In the genomic region with DNA sequence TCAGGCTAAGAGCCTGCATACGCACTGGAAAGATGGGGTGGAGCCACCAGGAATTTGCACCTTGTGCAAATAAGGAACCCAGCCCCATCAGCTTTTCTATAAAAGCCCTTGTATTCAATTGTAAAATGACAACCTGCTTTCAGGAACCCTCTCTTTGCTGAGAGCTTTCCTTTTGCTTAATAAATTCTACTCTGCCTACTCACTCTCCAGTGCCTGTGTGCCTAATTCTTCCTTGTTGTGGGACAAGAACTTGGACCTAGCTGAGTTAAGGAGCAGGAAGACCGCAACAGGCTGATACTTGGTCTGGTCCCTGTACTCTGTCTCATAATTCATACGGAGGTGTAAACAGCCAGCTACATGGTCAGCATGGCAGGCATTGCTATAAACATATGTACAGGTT, we compare ENCODE assay signal across 27 cellular contexts.
"Had no signal": no experiment of that assay in that cellular context is flagged by ENCODE, and none has a peak within 500 bp of the region (broad histone marks: within the 10 kb centered on the region; RNA-seq: fewer than 3 reads in every experiment).

No MANE protein-coding gene starts in this region.

- H3K27me3 ChIP-seq: neutrophil, pancreas, right lobe of liver, sigmoid colon, stomach, thyroid gland, tibial nerve, upper lobe of right lung, uterus had no signal

- H3K27ac Mint-ChIP-seq: naive thymus-derived CD4-positive, alpha-beta T cell; natural killer cell; nephron progenitor cell; stimulated activated effector memory CD8-positive, alpha-beta T cell treated with anti-CD3 and anti-CD28 coated beads, Interleukin-12 subunit alpha, Interleukin-12 subunit beta, amount 100 ng/mL, for 72 hours; stimulated activated naive B cell treated with anti-CD40 and anti-IgM and Interleukin-4, amounts not matched to agents 10 μg/mL and 1 μg/mL and 100 μg/mL, for 72 hours; stimulated activated naive CD8-positive, alpha-beta T cell treated with anti-CD3 and anti-CD28 coated beads, Interleukin-15, Interleukin-2, amounts not matched to agents 100 ng/mL and 50 ng/mL, for 24 hours had no signal

- H3K4me1 ChIP-seq: pancreas, psoas muscle, right lobe of liver, sigmoid colon, stomach, thyroid gland, tibial nerve, upper lobe of right lung, uterus had no signal

- H3K36me3 Mint-ChIP-seq: naive thymus-derived CD4-positive, alpha-beta T cell; natural killer cell; stimulated activated effector memory CD8-positive, alpha-beta T cell treated with anti-CD3 and anti-CD28 coated beads, Interleukin-12 subunit alpha, Interleukin-12 subunit beta, amount 100 ng/mL, for 72 hours; stimulated activated naive B cell treated with anti-CD40 and anti-IgM and Interleukin-4, amounts not matched to agents 10 μg/mL and 1 μg/mL and 100 μg/mL, for 72 hours had no signal

- H3K4me3 ChIP-seq: pancreas, psoas muscle, right lobe of liver, sigmoid colon, stomach, thoracic aorta, thyroid gland, tibial nerve, upper lobe of right lung, uterus had no signal

- H3K9me3 Mint-ChIP-seq: natural killer cell; stimulated activated effector memory CD8-positive, alpha-beta T cell treated with anti-CD3 and anti-CD28 coated beads, Interleukin-12 subunit alpha, Interleukin-12 subunit beta, amount 100 ng/mL, for 72 hours; stimulated activated naive CD8-positive, alpha-beta T cell treated with anti-CD3 and anti-CD28 coated beads, Interleukin-15, Interleukin-2, amounts not matched to agents 100 ng/mL and 50 ng/mL, for 24 hours had no signal

- H3K9me3 ChIP-seq: neutrophil, pancreas, right lobe of liver, sigmoid colon, thoracic aorta, thyroid gland, tibial nerve, upper lobe of right lung, uterus had no signal

- H3K4me1 Mint-ChIP-seq: natural killer cell; neural crest cell; stimulated activated effector memory CD8-positive, alpha-beta T cell treated with anti-CD3 and anti-CD28 coated beads, Interleukin-12 subunit alpha, Interleukin-12 subunit beta, amount 100 ng/mL, for 72 hours; stimulated activated naive B cell treated with anti-CD40 and anti-IgM and Interleukin-4, amounts not matched to agents 10 μg/mL and 1 μg/mL and 100 μg/mL, for 72 hours had no signal

- H3K4me3 Mint-ChIP-seq: naive thymus-derived CD4-positive, alpha-beta T cell; natural killer cell; nephron progenitor cell; neural crest cell; stimulated activated effector memory CD8-positive, alpha-beta T cell treated with anti-CD3 and anti-CD28 coated beads, Interleukin-12 subunit alpha, Interleukin-12 subunit beta, amount 100 ng/mL, for 72 hours; stimulated activated naive B cell treated with anti-CD40 and anti-IgM and Interleukin-4, amounts not matched to agents 10 μg/mL and 1 μg/mL and 100 μg/mL, for 72 hours; stimulated activated naive CD8-positive, alpha-beta T cell treated with anti-CD3 and anti-CD28 coated beads, Interleukin-15, Interleukin-2, amounts not matched to agents 100 ng/mL and 50 ng/mL, for 24 hours had no signal

- DNase-seq: naive thymus-derived CD4-positive, alpha-beta T cell; natural killer cell; nephron progenitor cell; nucleus accumbens; pancreas; psoas muscle; right cardiac atrium; right lobe of liver; sigmoid colon; small intestine; stimulated activated CD4-positive, alpha-beta T cell treated with anti-CD3 and anti-CD28 coated beads, Interleukin-15, amount 100 ng/mL, for 24 hours; stimulated activated CD4-positive, alpha-beta T cell treated with anti-CD3 and anti-CD28 coated beads, Interleukin-2, amount 100 ng/mL, for 24 hours; stimulated activated CD4-positive, alpha-beta T cell treated with anti-CD3 and anti-CD28 coated beads, Interleukin-2, amount 100 ng/mL, for 48 hours; stimulated activated CD4-positive, alpha-beta T cell treated with anti-CD3 and anti-CD28 coated beads, Interleukin-4, amount 100 ng/mL, for 24 hours; stimulated activated naive B cell treated with anti-CD40 and anti-IgM and Interleukin-4, amounts not matched to agents 10 μg/mL and 1 μg/mL and 100 μg/mL, for 72 hours; stimulated activated naive CD4-positive, alpha-beta T cell treated with Interleukin-2 at 50 U/mL for 16 hours; stomach; thyroid gland; trophoblast cell; upper lobe of right lung; uterus had no signal

- H3K36me3 ChIP-seq: neutrophil, pancreas, right lobe of liver, sigmoid colon, stomach, thoracic aorta, thyroid gland, tibial nerve, upper lobe of right lung, uterus had no signal

- H3K27ac ChIP-seq: neutrophil, pancreas, psoas muscle, right lobe of liver, sigmoid colon, stomach, thoracic aorta, thyroid gland, tibial nerve, upper lobe of right lung, uterus had no signal
